In the genomic region with DNA sequence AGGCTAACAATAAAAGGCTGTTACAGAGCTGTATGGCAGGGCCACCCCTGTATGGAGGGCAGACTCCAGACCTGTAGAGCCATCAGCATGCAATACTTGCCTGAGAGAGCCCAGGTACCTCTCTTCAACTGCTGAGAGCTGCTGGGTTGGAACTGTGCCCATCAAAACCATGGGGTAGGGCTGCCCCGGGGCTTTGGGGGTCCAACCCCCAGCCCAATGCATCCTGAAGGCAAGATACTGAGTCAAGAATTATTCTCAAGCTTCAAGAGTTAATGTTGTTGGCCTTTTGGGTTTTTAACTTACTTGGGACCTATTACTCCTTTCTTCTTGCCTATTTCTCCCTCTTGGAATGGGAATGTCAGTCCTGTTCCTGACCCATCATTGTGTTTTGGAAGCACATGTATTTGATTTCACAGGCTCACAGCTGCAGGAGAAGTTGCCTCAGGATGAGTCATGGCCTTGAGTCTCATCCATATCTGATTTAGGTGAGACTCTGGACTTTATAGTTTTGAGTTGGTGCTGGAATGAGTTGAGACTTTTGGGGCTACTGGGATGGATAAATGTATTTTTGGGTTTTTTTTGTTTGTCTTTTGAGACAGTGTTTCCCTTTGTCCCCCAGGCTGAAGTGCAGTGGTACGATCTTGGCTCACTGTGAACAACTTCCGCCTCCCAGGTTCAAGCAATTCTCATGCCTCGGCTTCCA, we compare ENCODE assay signal across 17 cellular contexts. TPM values are rescaled to one million over a fixed set of nuclear protein-coding genes. Genes with fewer than 3 reads are reported as not detected.
A peak's percentile ranks its signal among the peaks of the same experiment; 100 is the strongest.
DNase-seq lines count a peak whose midpoint lies in the region; ATAC-seq and TF ChIP-seq lines count a peak whose summit lies in the region.
"Had no signal": no experiment of that assay in that cellular context is flagged by ENCODE, and none has a peak within 500 bp of the region (broad histone marks: within the 10 kb centered on the region; RNA-seq: fewer than 3 reads in every experiment).

No MANE protein-coding gene starts in this region.

- no peak overlapping the region for H2AFZ ChIP-seq in PC-3 (ENCODE audit: low read length)
- no peak overlapping the region for H2AFZ ChIP-seq in trophoblast cell (ENCODE audit: insufficient read depth, low read length, poor library complexity)

- H3K18ac ChIP-seq in trophoblast cell (ENCODE audit: low read length): no peak overlapping the region

- TF ChIP-seq EP300 in sigmoid colon (IDR thresholded peaks at IDR 0.05): no peak

- H3K36me3 ChIP-seq in PC-3 (ENCODE audit: low read depth, low read length) (no peaks in the 10 kb centered on the region), trophoblast cell (ENCODE audit: control insufficient read depth in 1 of 2, insufficient read depth in 2 of 2, low read length in 2 of 2) (peaks cover 2 to 3% of the 10 kb centered on the region in 2 experiments), sigmoid colon (no peaks in the 10 kb centered on the region)

- TF ChIP-seq POLR2A in sigmoid colon (IDR thresholded peaks at IDR 0.05): no peak

- intact Hi-C loops in PC-3 (cut with micrococcal nuclease) (no loop called here), sigmoid colon (cut with DNase I) (no loop called here)

- no CpG with 5 or more reads among the region's 4 CpGs for WGBS in trophoblast cell (ENCODE audit: extremely low coverage, insufficient coverage, insufficient read length)
- WGBS in sigmoid colon, 2 donors: 92 to 95% methylated on average over 4 of the region's 4 CpGs

- H3K9me2 ChIP-seq in PC-3 (replicated peaks; ENCODE audit: low read length): no peaks in the 10 kb centered on the region

- in situ Hi-C loops in KBM-7 (cut with MboI; ENCODE audit: low pct_unique_long_range_greater_than_20kb, low sequenced_read_pairs): no loop called here

- no peak overlapping the region for H3K4ac ChIP-seq in trophoblast cell (ENCODE audit: low read depth, low read length)

- no peak overlapping the region for H2BK120ac ChIP-seq in trophoblast cell (ENCODE audit: insufficient read depth, low read length, poor library complexity)

- H3K79me2 ChIP-seq in PC-3 (ENCODE audit: low read length) (peaks cover 9% of the 10 kb centered on the region), trophoblast cell (ENCODE audit: control insufficient read depth, insufficient read depth, low read length, poor library complexity) (peaks cover 3% of the 10 kb centered on the region)

- DNase-seq in DMS53 (lab: John Stamatoyannopoulos, UW) (peak; percentile 5), DMS53 treated with DMSO at 0.1 percent for 48 hours (lab: John Stamatoyannopoulos, UW; ENCODE audit: unreplicated experiment) (no peak), PC-3 (peak; percentile 56), epithelial cell of esophagus (ENCODE audit: low read depth) (peak; percentile 59), trophoblast cell (peak; percentile 13 to 59), sigmoid colon (no peak), KBM-7 (no peak), amniotic stem cell (lab: John Stamatoyannopoulos, UW) (no peak)
- DNase-seq: activated CD4-positive, alpha-beta T cell treated with anti-CD3 and anti-CD28 coated beads, Interleukin-2, amount 10 ng/mL, durations not matched to agents 7 days and 5 days; Caco-2; cortex of kidney; NCI-H1417 treated with DMSO at 0.1 percent for 48 hours; nephron progenitor cell; SHP77; T1000 had no signal

- CTCF ChIA-PET in PC-3 (lab: Charles Lee): no interaction called here

- peaks cover 4% of the 10 kb centered on the region for H3K79me1 ChIP-seq in trophoblast cell (ENCODE audit: low read length)

- H3K9ac ChIP-seq in PC-3 (ENCODE audit: low read length) (no peak overlapping the region), trophoblast cell (ENCODE audit: low read length) (no peak overlapping the region)

- H3F3A ChIP-seq in PC-3 (ENCODE audit: low read length, unreplicated experiment): no peaks in the 10 kb centered on the region

- no peak overlapping the region for H2BK12ac ChIP-seq in trophoblast cell (ENCODE audit: low read length)

- no peak overlapping the region for H4K8ac ChIP-seq in trophoblast cell (ENCODE audit: low read depth, low read length)

- H4K20me1 ChIP-seq in PC-3 (ENCODE audit: low read length): no peaks in the 10 kb centered on the region

- ATAC-seq in PC-3: 0 out of 2 replicates have a peak, but pooled peaks have one; percentile 8

- H3K4me2 ChIP-seq in PC-3 (ENCODE audit: low read length) (no peak overlapping the region), trophoblast cell (ENCODE audit: low read length) (no peak overlapping the region)

- H3K4me1 ChIP-seq in PC-3 (ENCODE audit: insufficient read depth, low read length) (peaks cover 7% of the 10 kb centered on the region), trophoblast cell (ENCODE audit: control insufficient read depth in 1 of 2, insufficient read depth in 2 of 2, low read length in 2 of 2) (no peaks in the 10 kb centered on the region), sigmoid colon (peaks cover 0 to 4% (median 1%) of the 10 kb centered on the region in 4 donors)

- H3K14ac ChIP-seq in trophoblast cell (ENCODE audit: low read length): no peak overlapping the region

- H3K23ac ChIP-seq in trophoblast cell (ENCODE audit: low read length): no peak overlapping the region

- TF ChIP-seq CTCF in PC-3 (conservative IDR thresholded peaks at IDR 0.05; ENCODE audit: low read depth, low read length) (no peak), epithelial cell of esophagus (IDR thresholded peaks at IDR 0.05; ENCODE audit: insufficient read depth, low read depth, low read length, missing control alignments) (no peak), sigmoid colon (IDR thresholded peaks at IDR 0.05) (no peak)

- H3K9me3 ChIP-seq in PC-3 (ENCODE audit: low read length) (no peaks in the 10 kb centered on the region), trophoblast cell (ENCODE audit: insufficient read depth, low read depth, low read length) (no peaks in the 10 kb centered on the region), sigmoid colon (no peaks in the 10 kb centered on the region)
- H3K9me3 ChIP-seq: Caco-2 had no signal

- no peak overlapping the region for H2AK5ac ChIP-seq in trophoblast cell (ENCODE audit: low read length)

- H3K27ac ChIP-seq in PC-3 (ENCODE audit: low read length): peak overlapping the region; percentile 30; the same call in 1 of the 2 replicates
- H3K27ac ChIP-seq in trophoblast cell (ENCODE audit: low read depth, low read length): no peak overlapping the region
- no peak overlapping the region for H3K27ac ChIP-seq in sigmoid colon
- H3K27ac ChIP-seq: 22Rv1 had no signal

- H4K12ac ChIP-seq in trophoblast cell (ENCODE audit: low read depth, low read length): no peak overlapping the region

- H2BK5ac ChIP-seq in trophoblast cell (ENCODE audit: low read depth, low read length, poor library complexity): peak overlapping the region; percentile 55

- no TSS peak for BruUV-seq in PC-3 (replicated peaks; lab: Mats Ljungman, UMichigan)

- POLR2A ChIA-PET in PC-3 (lab: Charles Lee; ENCODE audit: unreplicated experiment): no interaction called here

- H3K27me3 ChIP-seq in PC-3 (ENCODE audit: low read length) (no peaks in the 10 kb centered on the region), trophoblast cell (ENCODE audit: insufficient read depth, low read length) (no peaks in the 10 kb centered on the region), sigmoid colon (no peaks in the 10 kb centered on the region)

- H3K4me3 ChIP-seq in PC-3 (ENCODE audit: low read length) (no peak overlapping the region), epithelial cell of esophagus (ENCODE audit: low read length) (no peak overlapping the region), trophoblast cell (ENCODE audit: low read depth, low read length) (no peak overlapping the region), sigmoid colon (no peak overlapping the region)
- H3K4me3 ChIP-seq: lung had no signal

- H4K91ac ChIP-seq in trophoblast cell (ENCODE audit: low read depth, low read length): peak overlapping the region; percentile 62

RNA-seq across cellular contexts. Expression of gene CDK7, which starts 21.0 kb away (rescaled TPM):
- total RNA-seq in PC-3 (2014; rRNA removed) (19.9 and 26.6 TPM in 2 replicates), sigmoid colon (10 to 100 TPM in 3 of 4 donors, 1 to 10 TPM in 1; 7.2 to 18.5 (median 13.8) TPM)
- 112 and 122 TPM in 2 replicates for polyA plus RNA-seq in trophoblast cell (2013)
- polyA plus RNA-seq in sigmoid colon: 10 to 100 TPM; 23.4 to 35.1 (median 25.8) TPM

RNA-seq across cellular contexts. Expression of gene CENPH, which starts 24.3 kb away (rescaled TPM):
- total RNA-seq in PC-3 (2014; rRNA removed) (22.1 and 27.8 TPM in 2 replicates), sigmoid colon (1 to 10 TPM; 1.3 to 3.8 (median 2.6) TPM)
- polyA plus RNA-seq in trophoblast cell (2013): 23.9 and 25.7 TPM in 2 replicates
- 10 to 100 TPM in 1 of 3 donors, 1 to 10 TPM in 2; 5.4 to 11.3 (median 5.8) TPM for polyA plus RNA-seq in sigmoid colon

RNA-seq across cellular contexts. Expression of gene CCNB1, which starts 46.7 kb away (rescaled TPM):
- total RNA-seq in PC-3 (2014; rRNA removed) (134 and 185 TPM in 2 replicates), sigmoid colon (1 to 10 TPM; 2.3 to 3.6 (median 2.5) TPM)
- 197 and 203 TPM in 2 replicates for polyA plus RNA-seq in trophoblast cell (2013)
- 10 to 100 TPM; 13.2 to 68.1 (median 19.7) TPM for polyA plus RNA-seq in sigmoid colon

Comparison
In these comparisons a context has a peak if more than half of its experiments do, and no peak if none do; other contexts are left out.
1. DNase-seq: peak in DMS53 (single experiment), PC-3 (single experiment), epithelial cell of esophagus (single experiment) and trophoblast cell (2 of 2); none in DMS53 treated with DMSO at 0.1 percent for 48 hours (single experiment), sigmoid colon (single experiment), KBM-7 (single experiment) and amniotic stem cell (single experiment).
2. RNA of gene CCNB1, which starts 46.7 kb away (total RNA-seq): 134 to 185 TPM in PC-3; 2.3 to 3.6 TPM in sigmoid colon; every median in the first group is over 10 times any median in the second.